In the genomic region with DNA sequence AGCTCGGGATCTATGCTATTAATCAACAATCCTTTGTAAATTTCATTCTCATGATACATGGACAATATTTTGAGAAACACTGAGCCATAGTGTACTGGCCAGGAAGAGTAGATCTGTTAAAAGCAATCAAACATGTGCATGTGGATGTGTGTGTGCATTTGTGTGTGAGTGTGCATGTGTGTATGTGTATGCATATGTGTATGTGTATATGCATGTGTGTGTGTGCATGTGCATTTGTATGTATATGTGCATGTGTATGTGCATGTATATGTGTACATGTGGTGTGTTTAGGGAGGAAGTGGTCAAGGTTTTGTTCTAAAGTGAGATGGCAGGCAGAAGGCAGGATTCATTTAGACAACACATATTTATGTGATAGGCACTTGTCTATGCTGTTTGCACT, we compare ENCODE assay signal across 20 cellular contexts.
"Had no signal": no experiment of that assay in that cellular context is flagged by ENCODE, and none has a peak within 500 bp of the region (broad histone marks: within the 10 kb centered on the region; RNA-seq: fewer than 3 reads in every experiment).

No MANE protein-coding gene starts in this region.

- H3K4me3 ChIP-seq: colonic mucosa, esophagus muscularis mucosa, gastroesophageal sphincter, heart left ventricle, hepatocyte, left ventricle myocardium inferior, lower lobe of right lung, mucosa of descending colon had no signal

- H2AFZ ChIP-seq: hepatocyte had no signal

- H3K27me3 ChIP-seq: colonic mucosa, esophagus muscularis mucosa, foreskin keratinocyte, gastroesophageal sphincter, heart left ventricle, hepatocyte had no signal

- H3K9me3 ChIP-seq: colonic mucosa, esophagus muscularis mucosa, gastroesophageal sphincter, lower lobe of right lung had no signal

- H3K4me1 ChIP-seq: colonic mucosa, esophagus muscularis mucosa, foreskin keratinocyte, gastroesophageal sphincter, heart left ventricle, left ventricle myocardium inferior, lower lobe of right lung had no signal

- H3K36me3 ChIP-seq: colonic mucosa, esophagus muscularis mucosa, gastroesophageal sphincter, heart left ventricle, left ventricle myocardium inferior, lower lobe of right lung had no signal

- H3K79me2 ChIP-seq: hepatocyte had no signal

- H3K27ac ChIP-seq: colonic mucosa, esophagus muscularis mucosa, foreskin keratinocyte, gastroesophageal sphincter, heart left ventricle, hepatocyte, left ventricle myocardium inferior, lower lobe of right lung had no signal

- ATAC-seq: effector memory CD8-positive, alpha-beta T cell; foreskin keratinocyte; gastroesophageal sphincter; heart left ventricle; left colon; left lobe of liver; lower lobe of right lung; mucosa of descending colon had no signal

- DNase-seq: colonic mucosa; cortex of kidney; effector CD8-positive, alpha-beta T cell; effector memory CD8-positive, alpha-beta T cell; foreskin keratinocyte; heart left ventricle; hypothalamus; immature natural killer cell; islet precursor cell; kidney; kidney glomerular epithelial cell; left colon; left ventricle myocardium inferior; lower lobe of right lung; mesenchymal stem cell; mucosa of descending colon had no signal

- H3K4me2 ChIP-seq: hepatocyte had no signal
